In genomic region chr18:13514558-13514957, GRCh38 we compare ENCODE assay signal across 23 cellular contexts.
"Had no signal": no experiment of that assay in that cellular context is flagged by ENCODE, and none has a peak within 500 bp of the region (broad histone marks: within the 10 kb centered on the region; RNA-seq: fewer than 3 reads in every experiment).

No MANE protein-coding gene starts in this region.

- H3K4me1 ChIP-seq: esophagus squamous epithelium, neural progenitor cell, pancreas, upper lobe of left lung, uterus had no signal

- H3K4me3 ChIP-seq: esophagus squamous epithelium, lung, neural progenitor cell, pancreas, right lobe of liver, spleen, tibial artery, upper lobe of left lung, uterus had no signal

- ATAC-seq: left ventricle myocardium superior; natural killer cell treated with Interleukin-12 subunit alpha and Interleukin-12 subunit beta and Interleukin-15 and Interleukin-18, amount 100 ng/mL, for 72 hours; pancreas; right lobe of liver; stimulated activated memory B cell treated with anti-CD40 and anti-IgM and Interleukin-4, amounts not matched to agents 10 μg/mL and 1 μg/mL and 100 μg/mL, for 72 hours had no signal

- H3K36me3 ChIP-seq: esophagus squamous epithelium, neural progenitor cell, pancreas, right lobe of liver, upper lobe of left lung, uterus had no signal

- H3K9me3 ChIP-seq: esophagus squamous epithelium, pancreas, right lobe of liver, tibial artery, upper lobe of left lung, uterus had no signal

- H3K27me3 ChIP-seq: esophagus squamous epithelium, neural progenitor cell, pancreas, right lobe of liver, spleen, tibial artery, upper lobe of left lung, uterus had no signal

- DNase-seq: cortex of kidney; effector memory CD4-positive, alpha-beta T cell; esophagus squamous epithelium; foreskin fibroblast; left colon; left ventricle myocardium superior; mesenchymal stem cell; midbrain; nucleus accumbens; pancreas; right lobe of liver; spleen; stimulated activated CD4-positive, alpha-beta T cell treated with anti-CD3 and anti-CD28 coated beads, Interleukin-15, amount 100 ng/mL, for 24 hours; stimulated activated CD4-positive, alpha-beta T cell treated with anti-CD3 and anti-CD28 coated beads, Interleukin-1b, Interleukin-23, amount 100 ng/mL, for 48 hours; stimulated activated CD4-positive, alpha-beta T cell treated with anti-CD3 and anti-CD28 coated beads, Interleukin-4, amount 100 ng/mL, for 24 hours; tibial artery; upper lobe of left lung; uterus had no signal

- H3K27ac ChIP-seq: epithelial cell of prostate, esophagus squamous epithelium, neural progenitor cell, pancreas, right lobe of liver, spleen, tibial artery, upper lobe of left lung, uterus had no signal
